ENCODE assay signal across 21 cellular contexts in genomic region chr2:237348281-237348865, GRCh38.
DNase-seq lines count a peak whose midpoint lies in the region; ATAC-seq, FAIRE-seq and TF ChIP-seq lines count a peak whose summit lies in the region.
"Had no signal": no experiment of that assay in that cellular context is flagged by ENCODE, and none has a peak within 500 bp of the region (broad histone marks: within the 10 kb centered on the region; RNA-seq: fewer than 3 reads in every experiment).

No MANE protein-coding gene starts in this region.

- H2AFZ ChIP-seq in GM23248 (no peak overlapping the region), H1 (ENCODE audit: low read length) (no peak overlapping the region)

- H4K91ac ChIP-seq in H1 (replicated peaks; ENCODE audit: insufficient read length, low read length): no peak overlapping the region

- no peak overlapping the region for H2BK120ac ChIP-seq in H1 (replicated peaks; ENCODE audit: low read depth, low read length)

- H3K36me3 ChIP-seq in GM23248 (ENCODE audit: low read depth) (peaks cover 100% of the 10 kb centered on the region), H1 (ENCODE audit: control insufficient read depth in 2 of 4, insufficient read depth in 4 of 4, low read length in 3 of 4) (no peaks in the 10 kb centered on the region; a peak in 1 of 8 replicates), stomach smooth muscle (ENCODE audit: control insufficient read depth in 2 of 2, insufficient read depth in 2 of 2, low read length in 2 of 2) (peaks cover 74 to 83% of the 10 kb centered on the region in 2 donors)

- H3K9me3 Mint-ChIP-seq in mesothelial cell of epicardium: no peaks in the 10 kb centered on the region
- H3K9me3 Mint-ChIP-seq in activated CD8-positive, alpha-beta memory T cell treated with anti-CD3 and anti-CD28 coated beads, Interleukin-2, amount 10 ng/mL, durations not matched to agents 7 days and 5 days (ENCODE audit: low read depth): no peaks in the 10 kb centered on the region
- H3K9me3 Mint-ChIP-seq: CD8-positive, alpha-beta memory T cell had no signal

- H2AK5ac ChIP-seq in H1 (ENCODE audit: low read depth, low read length): no peak overlapping the region

- TF ChIP-seq CTCF in H1 (IDR thresholded peaks at IDR 0.05; ENCODE audit: control extremely low read depth in 1 of 3, insufficient read depth in 1 of 3, low read depth in 1 of 3, low read length in 3 of 3): no peak
- no peak for TF ChIP-seq CTCF in mesothelial cell of epicardium (IDR thresholded peaks at IDR 0.05; ENCODE audit: unreplicated experiment)

- H3K4me3 Mint-ChIP-seq in mesothelial cell of epicardium: no peak overlapping the region
- no peak overlapping the region for H3K4me3 Mint-ChIP-seq in activated CD8-positive, alpha-beta memory T cell treated with anti-CD3 and anti-CD28 coated beads, Interleukin-2, amount 10 ng/mL, durations not matched to agents 7 days and 5 days
- H3K4me3 Mint-ChIP-seq: CD8-positive, alpha-beta memory T cell had no signal

- 92 to 93% methylated on average over 11 of the region's 11 CpGs for WGBS in GM23248 (ENCODE audit: low coverage in 1 of 2, low lambda C conversion rate in 2 of 2, missing lambda C conversion rate in 2 of 2), 2 experiments
- WGBS in H1 (ENCODE audit: extremely low coverage in 1 of 2, insufficient coverage in 1 of 2, insufficient read length in 1 of 2, insufficient replicate concordance in 2 of 2, low coverage in 1 of 2, low lambda C conversion rate in 2 of 2, missing lambda C conversion rate in 1 of 2), 2 experiments: 93% methylated on average over 11 of the region's 11 CpGs; no CpG with 5 or more reads in 1 of the 2 experiments

- H3K27me3 Mint-ChIP-seq in mesothelial cell of epicardium (ENCODE audit: low read depth): peaks cover 3% of the 10 kb centered on the region
- H3K27me3 Mint-ChIP-seq in activated CD8-positive, alpha-beta memory T cell treated with anti-CD3 and anti-CD28 coated beads, Interleukin-2, amount 10 ng/mL, durations not matched to agents 7 days and 5 days: no peaks in the 10 kb centered on the region
- H3K27me3 Mint-ChIP-seq: CD8-positive, alpha-beta memory T cell had no signal

- no peaks in the 10 kb centered on the region for H3K79me1 ChIP-seq in H1 (ENCODE audit: low read depth, low read length)

- POLR2A ChIA-PET in H1 (lab: Charles Lee; ENCODE audit: partially characterized antibody): no interaction called here

- H3K4ac ChIP-seq in H1 (replicated peaks; ENCODE audit: insufficient read length, low read depth, low read length): no peak overlapping the region

- in situ Hi-C loops in GM23248 (cut with MboI): no loop called here

- peak overlapping the region; percentile 11; the same call in 1 of the 2 replicates for H3K27ac ChIP-seq in GM23248
- no peak overlapping the region for H3K27ac ChIP-seq in H1 (ENCODE audit: low read depth, low read length)
- peak overlapping the region; percentile 67 for H3K27ac ChIP-seq in stomach smooth muscle (ENCODE audit: low read length)
- H3K27ac ChIP-seq: KMS-11 had no signal

- H3K4me1 ChIP-seq in GM23248 (ENCODE audit: insufficient read depth) (peaks cover 9% of the 10 kb centered on the region; the same call in 1 of the 2 replicates), H1 (replicated peaks in 1 of 4; ENCODE audit: control insufficient read depth in 3 of 4, insufficient read depth in 4 of 4, low read length in 3 of 4) (peaks cover 0 to 1% (median 0%) of the 10 kb centered on the region in 4 experiments; a peak in 2 of 7 replicates), stomach smooth muscle (ENCODE audit: control insufficient read depth, insufficient read depth, low read length) (peaks cover 26% of the 10 kb centered on the region)

- ATAC-seq in GM19397 (IDR thresholded peaks at IDR 0.05; ENCODE audit: unreplicated experiment): no peak
- no peak for ATAC-seq in activated CD8-positive, alpha-beta memory T cell treated with anti-CD3 and anti-CD28 coated beads, Interleukin-2, amount 10 ng/mL, durations not matched to agents 7 days and 5 days
- ATAC-seq: GM12878, Right ventricle myocardium inferior had no signal

- H3K23me2 ChIP-seq in H1 (ENCODE audit: low read depth, low read length): no peaks in the 10 kb centered on the region

- H3K9me2 ChIP-seq in GM23248 (ENCODE audit: insufficient read depth): no peaks in the 10 kb centered on the region

- no peak for FAIRE-seq in H1 (lab: Jason Lieb, UNC)
- FAIRE-seq: GM12878, GM19239, RCC 7860 had no signal

- no peak overlapping the region for H3K4me2 ChIP-seq in GM23248 (ENCODE audit: unreplicated experiment)
- H3K4me2 ChIP-seq in H1 (ENCODE audit: insufficient read depth in 1 of 2, low read depth in 2 of 2, low read length in 2 of 2): no peak overlapping the region
- H3K4me2 ChIP-seq: KMS-11 had no signal

- peak overlapping the region; percentile 55 for H3K27ac Mint-ChIP-seq in mesothelial cell of epicardium
- no peak overlapping the region for H3K27ac Mint-ChIP-seq in activated CD8-positive, alpha-beta memory T cell treated with anti-CD3 and anti-CD28 coated beads, Interleukin-2, amount 10 ng/mL, durations not matched to agents 7 days and 5 days
- H3K27ac Mint-ChIP-seq: CD8-positive, alpha-beta memory T cell had no signal

- no peak for TF ChIP-seq RAD21 in H1 (IDR thresholded peaks at IDR 0.05 in 1 of 2, conservative IDR thresholded peaks at IDR 0.05 in 1 of 2; ENCODE audit: low read depth in 2 of 2, low read length in 2 of 2)

- CTCF ChIA-PET in H1 (lab: Charles Lee; ENCODE audit: partially characterized antibody): no interaction called here
- CTCF ChIA-PET in activated CD8-positive, alpha-beta memory T cell treated with anti-CD3 and anti-CD28 coated beads, Interleukin-2, amount 10 ng/mL, durations not matched to agents 7 days and 5 days (lab: Charles Lee): no interaction called here

- H4K8ac ChIP-seq in H1 (ENCODE audit: extremely low read depth, insufficient read depth, low read length): no peak overlapping the region

- H3K4me1 Mint-ChIP-seq in mesothelial cell of epicardium: peaks cover 31% of the 10 kb centered on the region
- no peaks in the 10 kb centered on the region for H3K4me1 Mint-ChIP-seq in activated CD8-positive, alpha-beta memory T cell treated with anti-CD3 and anti-CD28 coated beads, Interleukin-2, amount 10 ng/mL, durations not matched to agents 7 days and 5 days
- H3K4me1 Mint-ChIP-seq: CD8-positive, alpha-beta memory T cell had no signal

- H3K4me3 ChIP-seq in GM23248 (no peak overlapping the region), H1 (ENCODE audit: extremely low read depth in 1 of 4, insufficient read depth in 2 of 4, low read depth in 3 of 4, low read length in 4 of 4) (no peak overlapping the region), stomach smooth muscle (ENCODE audit: low read length in 2 of 2) (no peak overlapping the region)
- H3K4me3 ChIP-seq: GM12878 had no signal

- H3K56ac ChIP-seq in H1 (replicated peaks; ENCODE audit: insufficient read length, low read depth, low read length): no peak overlapping the region

- H4K20me1 ChIP-seq in GM23248 (ENCODE audit: insufficient read depth): no peaks in the 10 kb centered on the region
- no peaks in the 10 kb centered on the region for H4K20me1 ChIP-seq in H1 (replicated peaks in 1 of 2; ENCODE audit: control insufficient read depth in 1 of 2, insufficient read depth in 2 of 2, low read length in 2 of 2)

- no peak overlapping the region for H4K5ac ChIP-seq in H1 (ENCODE audit: insufficient read length, low read depth, low read length)

- no peak overlapping the region for H3K18ac ChIP-seq in H1 (ENCODE audit: extremely low read depth, low read length)

- no peak for TF ChIP-seq POLR2A in H1 (IDR thresholded peaks at IDR 0.05; ENCODE audit: control extremely low read depth in 1 of 2, low read depth in 2 of 2, low read length in 2 of 2)

- H3K79me2 ChIP-seq in GM23248 (ENCODE audit: insufficient read depth): peaks cover 88% of the 10 kb centered on the region
- H3K79me2 ChIP-seq in H1 (ENCODE audit: control insufficient read depth in 1 of 2, insufficient read depth in 2 of 2, low read length in 2 of 2): no peaks in the 10 kb centered on the region

- no peak overlapping the region for H2BK15ac ChIP-seq in H1 (ENCODE audit: low read length)

- DNase-seq in GM23248 (no peak), H1 (ENCODE audit: low read depth in 1 of 2, low spot score in 2 of 2) (no peak), mesothelial cell of epicardium (ENCODE audit: low spot score in 2 of 2, unreplicated experiment in 2 of 2) (no peak)
- DNase-seq in activated CD4-positive, alpha-beta T cell treated with anti-CD3 and anti-CD28 coated beads for 48 hours: no peak
- no peak for DNase-seq in activated CD8-positive, alpha-beta memory T cell treated with anti-CD3 and anti-CD28 coated beads, Interleukin-2, amount 10 ng/mL, durations not matched to agents 7 days and 5 days
- DNase-seq: C1 segment of cervical spinal cord; CD8-positive, alpha-beta memory T cell; DMS53; EL; MV-4-11; NCI-H187 treated with DMSO at 0.1 percent for 48 hours; NCI-H2227 treated with DMSO at 0.1 percent for 48 hours; NCI-H510A treated with DMSO at 0.1 percent for 48 hours; NCI-H774 had no signal

- no peak overlapping the region for H3K14ac ChIP-seq in H1 (ENCODE audit: insufficient read length)

- H2BK20ac ChIP-seq in H1 (ENCODE audit: low read length): no peak overlapping the region

- TF ChIP-seq EP300 in H1 (IDR thresholded peaks at IDR 0.05; ENCODE audit: borderline replicate concordance in 1 of 2, low read depth in 2 of 2, low read length in 2 of 2): no peak

- no peak overlapping the region for H3K9ac ChIP-seq in GM23248
- no peak overlapping the region for H3K9ac ChIP-seq in H1 (replicated peaks in 1 of 4; ENCODE audit: extremely low read depth in 1 of 4, low read depth in 3 of 4, low read length in 3 of 4)
- H3K9ac ChIP-seq in stomach smooth muscle (ENCODE audit: low read length in 2 of 2): no peak overlapping the region
- H3K9ac ChIP-seq: KMS-11 had no signal

- no peak overlapping the region for H3K23ac ChIP-seq in H1 (ENCODE audit: insufficient read length)

- peaks cover 100% of the 10 kb centered on the region for H3F3A ChIP-seq in GM23248 (ENCODE audit: insufficient read depth)

- H2BK5ac ChIP-seq in H1 (ENCODE audit: low read depth, low read length): no peak overlapping the region

- H3K27me3 ChIP-seq in GM23248 (replicated peaks; ENCODE audit: insufficient read depth): no peaks in the 10 kb centered on the region
- no peaks in the 10 kb centered on the region; a peak in 1 of 7 replicates for H3K27me3 ChIP-seq in H1 (replicated peaks in 1 of 4; ENCODE audit: control insufficient read depth in 3 of 4, extremely low read depth in 1 of 4, insufficient read depth in 3 of 4, low read length in 3 of 4)
- no peaks in the 10 kb centered on the region for H3K27me3 ChIP-seq in stomach smooth muscle (ENCODE audit: control insufficient read depth in 1 of 2, insufficient read depth in 2 of 2, low read length in 2 of 2)

- H3K9me3 ChIP-seq in GM23248 (ENCODE audit: low read depth) (no peaks in the 10 kb centered on the region), H1 (ENCODE audit: insufficient read depth in 2 of 2, low read depth in 1 of 2, low read length in 1 of 2) (0 out of 4 replicates have a peak, but pooled peaks cover 0 to 2% of the 10 kb centered on the region in 2 experiments), stomach smooth muscle (ENCODE audit: control insufficient read depth in 2 of 2, low read length in 2 of 2) (no peaks in the 10 kb centered on the region)

- no peak overlapping the region for H2BK12ac ChIP-seq in H1 (ENCODE audit: low read depth, low read length)

- peaks cover 6% of the 10 kb centered on the region for H3K36me3 Mint-ChIP-seq in mesothelial cell of epicardium
- H3K36me3 Mint-ChIP-seq in activated CD8-positive, alpha-beta memory T cell treated with anti-CD3 and anti-CD28 coated beads, Interleukin-2, amount 10 ng/mL, durations not matched to agents 7 days and 5 days: no peaks in the 10 kb centered on the region
